Comparison of ENCODE assay signal across 8 cellular contexts in genomic region chr19:49581007-49581508, GRCh38. TPM values are rescaled to one million over a fixed set of nuclear protein-coding genes. Genes with fewer than 3 reads are reported as not detected.
DNase-seq lines count a peak whose midpoint lies in the region; ATAC-seq and TF ChIP-seq lines count a peak whose summit lies in the region.

PRRG2 (plus strand) TSS chr19:49581316; CDS start chr19:49583220, 1,904 bp downstream.

- no peak for TF ChIP-seq CTCF in kidney epithelial cell (IDR thresholded peaks at IDR 0.05; ENCODE audit: insufficient read depth, low read length, poor library complexity, severe bottlenecking)
- TF ChIP-seq CTCF in GM13977 (IDR thresholded peaks at IDR 0.05; ENCODE audit: extremely low read depth, insufficient read depth, missing control alignments) = no peak

- H3K4me3 ChIP-seq in kidney epithelial cell (ENCODE audit: low read depth, low read length) = peak within 1 kb of the TSS; percentile 93

- peak; percentile 29 to 41 for DNase-seq in NCI-H526 (lab: John Stamatoyannopoulos, UW)
- DNase-seq in NCI-H526 treated with DMSO at 0.1 percent for 48 hours (lab: John Stamatoyannopoulos, UW) = no peak
- DNase-seq in activated naive CD8-positive, alpha-beta T cell treated with anti-CD3 and anti-CD28 coated beads for 36 hours = no peak
- DNase-seq in kidney epithelial cell (ENCODE audit: low read depth) = no peak
- no peak for DNase-seq in AML-193 (lab: John Stamatoyannopoulos, UW)
- no peak for DNase-seq in GM13977 (ENCODE audit: low spot score)

- H3K4me1 Mint-ChIP-seq in activated naive CD8-positive, alpha-beta T cell treated with anti-CD3 and anti-CD28 coated beads for 36 hours = peaks cover 24% of the 10 kb centered on the region

- H3K27me3 ChIP-seq in kidney epithelial cell (ENCODE audit: control insufficient read depth, insufficient read depth, low read length) = no peaks in the 10 kb centered on the region

- no peaks in the 10 kb centered on the region for H3K36me3 ChIP-seq in kidney epithelial cell (ENCODE audit: control insufficient read depth, insufficient read depth, low read length)

- no peak for ATAC-seq in GM21723 (IDR thresholded peaks at IDR 0.05; ENCODE audit: unreplicated experiment)

- no peaks in the 10 kb centered on the region for H3K9me3 Mint-ChIP-seq in activated naive CD8-positive, alpha-beta T cell treated with anti-CD3 and anti-CD28 coated beads for 36 hours

- in situ Hi-C loops in GM13977 (cut with MboI; ENCODE audit: low pct_unique_long_range_greater_than_20kb, low sequenced_read_pairs, unreplicated experiment) = no loop called here

- peaks cover 2% of the 10 kb centered on the region for H3K36me3 Mint-ChIP-seq in activated naive CD8-positive, alpha-beta T cell treated with anti-CD3 and anti-CD28 coated beads for 36 hours

- H3K4me3 Mint-ChIP-seq in activated naive CD8-positive, alpha-beta T cell treated with anti-CD3 and anti-CD28 coated beads for 36 hours = peak within 1 kb of the TSS; percentile 94

- no peaks in the 10 kb centered on the region for H3K27me3 Mint-ChIP-seq in activated naive CD8-positive, alpha-beta T cell treated with anti-CD3 and anti-CD28 coated beads for 36 hours

- peak within 1 kb of the TSS; percentile 66 for H3K27ac ChIP-seq in temporal lobe (ENCODE audit: low read depth, low read length)

- peak within 1 kb of the TSS; percentile 91 for H3K27ac Mint-ChIP-seq in activated naive CD8-positive, alpha-beta T cell treated with anti-CD3 and anti-CD28 coated beads for 36 hours

RNA-seq across cellular contexts. Expression of gene PRRG2, which starts in this region (rescaled TPM):
- 1 to 10 TPM; 1.5 to 1.6 TPM for total RNA-seq in activated naive CD8-positive, alpha-beta T cell treated with anti-CD3 and anti-CD28 coated beads for 36 hours
- total RNA-seq in kidney epithelial cell = 5.4 and 7.2 TPM in 2 replicates
- 0.25 TPM for total RNA-seq in temporal lobe

Comparison
In these comparisons a context has a peak if more than half of its experiments do, and no peak if none do; other contexts are left out.
1. DNase-seq: peak in NCI-H526 (2 of 2); none in NCI-H526 treated with DMSO at 0.1 percent for 48 hours (single experiment), activated naive CD8-positive, alpha-beta T cell treated with anti-CD3 and anti-CD28 coated beads for 36 hours (single experiment), kidney epithelial cell (single experiment), AML-193 (0 of 2) and GM13977 (single experiment).